32 cellular contexts compared by ENCODE assay signal in the genomic region with DNA sequence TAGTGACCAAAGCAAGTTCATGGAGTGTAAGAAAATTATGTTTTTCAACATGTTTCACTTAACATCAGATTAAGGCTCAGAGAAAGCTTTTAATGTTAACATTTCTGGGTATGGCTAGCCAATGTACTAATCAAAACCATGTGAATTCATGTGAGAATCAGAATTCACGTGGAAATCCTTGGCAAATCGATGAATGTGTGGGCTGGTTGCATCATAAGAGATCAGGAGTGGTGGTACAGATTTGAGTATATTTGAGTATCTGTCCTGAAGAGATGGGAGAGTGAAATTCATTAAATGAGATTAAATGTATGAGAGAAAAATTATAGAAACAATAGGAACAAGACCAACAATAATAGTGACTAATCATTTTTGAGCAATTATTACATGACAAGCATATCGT.
"Had no signal": no experiment of that assay in that cellular context is flagged by ENCODE, and none has a peak within 500 bp of the region (broad histone marks: within the 10 kb centered on the region; RNA-seq: fewer than 3 reads in every experiment).

No MANE protein-coding gene starts in this region.

- ATAC-seq: activated CD4-positive, alpha-beta T cell treated with anti-CD3 and anti-CD28 coated beads for 36 hours; activated CD8-positive, alpha-beta memory T cell treated with anti-CD3 and anti-CD28 coated beads, Interleukin-2, amount 10 ng/mL, durations not matched to agents 7 days and 5 days; activated CD8-positive, alpha-beta T cell treated with anti-CD3 and anti-CD28 coated beads, Interleukin-2, amount 10 ng/mL, durations not matched to agents 7 days and 5 days; activated naive CD8-positive, alpha-beta T cell treated with anti-CD3 and anti-CD28 coated beads, Interleukin-2, amount 50 U/mL, for 24 hours; heart left ventricle; T-helper 17 cell had no signal

- DNase-seq: activated CD4-positive, alpha-beta memory T cell treated with anti-CD3 and anti-CD28 coated beads for 36 hours; activated CD4-positive, alpha-beta T cell treated with anti-CD3 and anti-CD28 coated beads for 36 hours; activated CD4-positive, alpha-beta T cell treated with anti-CD3 and anti-CD28 coated beads, Interleukin-2, amount 10 ng/mL, durations not matched to agents 24 days and 14 days; activated CD4-positive, CD25-positive, alpha-beta regulatory T cell; activated CD4-positive, CD25-positive, alpha-beta regulatory T cell treated with anti-CD3 and anti-CD28 coated beads, Interleukin-2, amount 50 U/mL, for 72 hours; activated CD8-positive, alpha-beta memory T cell treated with anti-CD3 and anti-CD28 coated beads, Interleukin-2, amount 10 ng/mL, durations not matched to agents 7 days and 5 days; activated CD8-positive, alpha-beta memory T cell treated with anti-CD3 and anti-CD28 coated beads, Interleukin-2, amount 50 U/mL, for 4 hours; activated CD8-positive, alpha-beta T cell treated with anti-CD3 and anti-CD28 coated beads, Interleukin-2, amount 10 ng/mL, durations not matched to agents 7 days and 5 days; activated effector memory CD4-positive, alpha-beta T cell treated with anti-CD3 and anti-CD28 coated beads, Interleukin-2, amount 50 U/mL, for 16 hours; activated naive CD4-positive, alpha-beta T cell treated with anti-CD3 and anti-CD28 coated beads for 36 hours; activated naive CD8-positive, alpha-beta T cell treated with anti-CD3 and anti-CD28 coated beads for 36 hours; activated naive CD8-positive, alpha-beta T cell treated with anti-CD3 and anti-CD28 coated beads, Interleukin-2, amount 50 U/mL, for 24 hours; activated T-cell treated with anti-CD3 and anti-CD28 coated beads, Interleukin-2, amount 50 U/mL, for 1 hour; activated T-cell treated with anti-CD3 and anti-CD28 coated beads, Interleukin-2, amount 50 U/mL, for 48 hours; adrenal gland; amygdala; central memory CD4-positive, alpha-beta T cell; cerebellar nuclear complex; colonic mucosa; effector CD8-positive, alpha-beta T cell; esophagus squamous epithelium; glutamatergic neuron; heart left ventricle; T-helper 17 cell; T1000 had no signal

- H3K27ac ChIP-seq: adrenal gland, ascending aorta, breast epithelium, cardiac muscle cell, colonic mucosa, epithelial cell of prostate, esophagus squamous epithelium, heart left ventricle had no signal

- H3K36me3 ChIP-seq: adrenal gland, ascending aorta, breast epithelium, cardiac muscle cell, colonic mucosa, esophagus squamous epithelium, heart left ventricle had no signal

- H3K9me3 ChIP-seq: adrenal gland, ascending aorta, breast epithelium, colonic mucosa, esophagus squamous epithelium, heart left ventricle had no signal

- H3K27me3 ChIP-seq: adrenal gland, ascending aorta, breast epithelium, cardiac muscle cell, colonic mucosa, esophagus squamous epithelium, heart left ventricle had no signal

- H3K4me1 ChIP-seq: adrenal gland, ascending aorta, breast epithelium, colonic mucosa, heart left ventricle had no signal

- FAIRE-seq: endometrium, endothelial cell of umbilical vein, frontal cortex had no signal

- H3K4me3 ChIP-seq: adrenal gland, ascending aorta, breast epithelium, cardiac muscle cell, colonic mucosa, esophagus squamous epithelium, heart left ventricle had no signal
